ENCODE assay signal across 1 cellular context in the genomic region with DNA sequence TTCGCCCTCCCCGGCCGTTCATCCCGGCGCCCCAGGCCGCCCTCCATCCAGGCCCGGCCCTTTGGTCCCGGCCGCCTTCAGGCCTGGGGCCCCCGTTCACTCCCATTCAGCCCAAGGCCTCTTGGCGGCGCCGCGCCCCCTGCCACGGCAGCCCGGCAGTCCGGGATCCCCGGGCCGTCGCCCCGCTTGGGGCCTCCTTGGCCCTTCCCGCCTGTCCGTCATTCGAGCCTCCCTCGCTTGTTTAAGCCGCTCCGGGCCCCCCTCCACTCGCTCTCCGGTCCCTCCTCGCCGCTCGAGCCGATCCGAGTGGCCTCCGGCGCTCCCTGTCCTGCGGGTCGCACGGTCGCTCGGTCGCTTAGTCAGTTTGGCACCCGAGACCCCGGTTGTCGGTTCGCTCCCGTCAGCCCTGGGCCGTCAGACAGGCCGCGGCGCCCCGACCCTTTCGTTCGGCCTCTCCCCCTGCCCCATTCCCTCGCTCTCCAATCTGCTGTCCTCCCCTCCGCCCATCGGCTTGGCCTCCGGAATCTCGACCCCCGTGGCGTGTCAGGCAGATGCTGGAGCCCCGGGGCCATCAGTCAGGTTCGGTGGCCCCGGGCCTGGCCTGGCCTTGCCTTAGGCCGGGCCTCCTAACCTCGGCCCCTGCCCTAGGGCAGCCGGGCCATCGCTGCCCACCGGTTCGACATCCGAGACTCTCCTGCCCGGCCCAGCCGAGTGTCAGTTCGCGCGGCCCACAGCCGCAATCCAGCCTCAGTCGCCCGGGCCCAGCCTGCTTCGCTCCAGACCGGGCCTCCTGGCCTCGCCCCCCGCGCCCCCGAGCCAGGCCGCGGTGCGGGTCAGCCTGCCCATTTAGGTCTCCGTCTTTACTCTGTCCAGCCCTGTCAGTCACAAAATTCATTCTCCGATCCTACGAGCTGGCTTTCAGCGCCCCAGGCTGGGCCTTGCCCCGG.
TF ChIP-seq lines count a peak whose summit lies in the region.

No MANE protein-coding gene starts in this region.

TF ChIP-seq in HepG2, 621 proteins besides CTCF, POLR2A, EP300 and RAD21 (continued from another document and continues in another):
- TF ChIP-seq, protein P1, sequence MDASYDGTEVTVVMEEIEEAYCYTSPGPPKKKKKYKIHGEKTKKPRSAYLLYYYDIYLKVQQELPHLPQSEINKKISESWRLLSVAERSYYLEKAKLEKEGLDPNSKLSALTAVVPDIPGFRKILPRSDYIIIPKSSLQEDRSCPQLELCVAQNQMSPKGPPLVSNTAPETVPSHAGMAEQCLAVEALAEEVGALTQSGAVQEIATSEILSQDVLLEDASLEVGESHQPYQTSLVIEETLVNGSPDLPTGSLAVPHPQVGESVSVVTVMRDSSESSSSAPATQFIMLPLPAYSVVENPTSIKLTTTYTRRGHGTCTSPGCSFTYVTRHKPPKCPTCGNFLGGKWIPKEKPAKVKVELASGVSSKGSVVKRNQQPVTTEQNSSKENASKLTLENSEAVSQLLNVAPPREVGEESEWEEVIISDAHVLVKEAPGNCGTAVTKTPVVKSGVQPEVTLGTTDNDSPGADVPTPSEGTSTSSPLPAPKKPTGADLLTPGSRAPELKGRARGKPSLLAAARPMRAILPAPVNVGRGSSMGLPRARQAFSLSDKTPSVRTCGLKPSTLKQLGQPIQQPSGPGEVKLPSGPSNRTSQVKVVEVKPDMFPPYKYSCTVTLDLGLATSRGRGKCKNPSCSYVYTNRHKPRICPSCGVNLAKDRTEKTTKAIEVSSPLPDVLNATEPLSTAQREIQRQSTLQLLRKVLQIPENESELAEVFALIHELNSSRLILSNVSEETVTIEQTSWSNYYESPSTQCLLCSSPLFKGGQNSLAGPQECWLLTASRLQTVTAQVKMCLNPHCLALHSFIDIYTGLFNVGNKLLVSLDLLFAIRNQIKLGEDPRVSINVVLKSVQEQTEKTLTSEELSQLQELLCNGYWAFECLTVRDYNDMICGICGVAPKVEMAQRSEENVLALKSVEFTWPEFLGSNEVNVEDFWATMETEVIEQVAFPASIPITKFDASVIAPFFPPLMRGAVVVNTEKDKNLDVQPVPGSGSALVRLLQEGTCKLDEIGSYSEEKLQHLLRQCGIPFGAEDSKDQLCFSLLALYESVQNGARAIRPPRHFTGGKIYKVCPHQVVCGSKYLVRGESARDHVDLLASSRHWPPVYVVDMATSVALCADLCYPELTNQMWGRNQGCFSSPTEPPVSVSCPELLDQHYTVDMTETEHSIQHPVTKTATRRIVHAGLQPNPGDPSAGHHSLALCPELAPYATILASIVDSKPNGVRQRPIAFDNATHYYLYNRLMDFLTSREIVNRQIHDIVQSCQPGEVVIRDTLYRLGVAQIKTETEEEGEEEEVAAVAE (CRISPR knock-in tag; IDR thresholded peaks at IDR 0.05; ENCODE audit: borderline replicate concordance), result no peak
- no peak; the same call in 1 of the 2 replicates for TF ChIP-seq IRX3 (CRISPR knock-in tag; IDR thresholded peaks at IDR 0.05; ENCODE audit: borderline replicate concordance, low read depth)
- TF ChIP-seq ZKSCAN8 (CRISPR knock-in tag; IDR thresholded peaks at IDR 0.05; ENCODE audit: borderline replicate concordance), result no peak
- TF ChIP-seq, protein P2, sequence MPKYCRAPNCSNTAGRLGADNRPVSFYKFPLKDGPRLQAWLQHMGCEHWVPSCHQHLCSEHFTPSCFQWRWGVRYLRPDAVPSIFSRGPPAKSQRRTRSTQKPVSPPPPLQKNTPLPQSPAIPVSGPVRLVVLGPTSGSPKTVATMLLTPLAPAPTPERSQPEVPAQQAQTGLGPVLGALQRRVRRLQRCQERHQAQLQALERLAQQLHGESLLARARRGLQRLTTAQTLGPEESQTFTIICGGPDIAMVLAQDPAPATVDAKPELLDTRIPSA (CRISPR knock-in tag; IDR thresholded peaks at IDR 0.05; ENCODE audit: borderline replicate concordance), result no peak; the same call in 1 of the 2 replicates
- TF ChIP-seq, protein P3, sequence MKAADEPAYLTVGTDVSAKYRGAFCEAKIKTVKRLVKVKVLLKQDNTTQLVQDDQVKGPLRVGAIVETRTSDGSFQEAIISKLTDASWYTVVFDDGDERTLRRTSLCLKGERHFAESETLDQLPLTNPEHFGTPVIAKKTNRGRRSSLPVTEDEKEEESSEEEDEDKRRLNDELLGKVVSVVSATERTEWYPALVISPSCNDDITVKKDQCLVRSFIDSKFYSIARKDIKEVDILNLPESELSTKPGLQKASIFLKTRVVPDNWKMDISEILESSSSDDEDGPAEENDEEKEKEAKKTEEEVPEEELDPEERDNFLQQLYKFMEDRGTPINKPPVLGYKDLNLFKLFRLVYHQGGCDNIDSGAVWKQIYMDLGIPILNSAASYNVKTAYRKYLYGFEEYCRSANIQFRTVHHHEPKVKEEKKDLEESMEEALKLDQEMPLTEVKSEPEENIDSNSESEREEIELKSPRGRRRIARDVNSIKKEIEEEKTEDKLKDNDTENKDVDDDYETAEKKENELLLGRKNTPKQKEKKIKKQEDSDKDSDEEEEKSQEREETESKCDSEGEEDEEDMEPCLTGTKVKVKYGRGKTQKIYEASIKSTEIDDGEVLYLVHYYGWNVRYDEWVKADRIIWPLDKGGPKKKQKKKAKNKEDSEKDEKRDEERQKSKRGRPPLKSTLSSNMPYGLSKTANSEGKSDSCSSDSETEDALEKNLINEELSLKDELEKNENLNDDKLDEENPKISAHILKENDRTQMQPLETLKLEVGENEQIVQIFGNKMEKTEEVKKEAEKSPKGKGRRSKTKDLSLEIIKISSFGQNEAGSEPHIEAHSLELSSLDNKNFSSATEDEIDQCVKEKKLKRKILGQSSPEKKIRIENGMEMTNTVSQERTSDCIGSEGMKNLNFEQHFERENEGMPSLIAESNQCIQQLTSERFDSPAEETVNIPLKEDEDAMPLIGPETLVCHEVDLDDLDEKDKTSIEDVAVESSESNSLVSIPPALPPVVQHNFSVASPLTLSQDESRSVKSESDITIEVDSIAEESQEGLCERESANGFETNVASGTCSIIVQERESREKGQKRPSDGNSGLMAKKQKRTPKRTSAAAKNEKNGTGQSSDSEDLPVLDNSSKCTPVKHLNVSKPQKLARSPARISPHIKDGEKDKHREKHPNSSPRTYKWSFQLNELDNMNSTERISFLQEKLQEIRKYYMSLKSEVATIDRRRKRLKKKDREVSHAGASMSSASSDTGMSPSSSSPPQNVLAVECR (CRISPR knock-in tag; IDR thresholded peaks at IDR 0.05; ENCODE audit: borderline replicate concordance), result peak; percentile 57
- TF ChIP-seq ZNF605 (CRISPR knock-in tag; IDR thresholded peaks at IDR 0.05), result peak; percentile 3; the same call in 1 of the 2 replicates
- TF ChIP-seq ADNP (CRISPR knock-in tag; IDR thresholded peaks at IDR 0.05), result no peak
- no peak for TF ChIP-seq ZNF780A (CRISPR knock-in tag; IDR thresholded peaks at IDR 0.05)
- TF ChIP-seq ZKSCAN1 (IDR thresholded peaks at IDR 0.05; ENCODE audit: low read length), result no peak
- peak; percentile 59 for TF ChIP-seq YEATS4 (CRISPR knock-in tag; IDR thresholded peaks at IDR 0.05; ENCODE audit: borderline replicate concordance)
- peak; percentile 27; the same call in 1 of the 2 replicates for TF ChIP-seq ZNF546 (CRISPR knock-in tag; conservative IDR thresholded peaks at IDR 0.05)
- no peak for TF ChIP-seq MIER2 (CRISPR knock-in tag; IDR thresholded peaks at IDR 0.05)
- TF ChIP-seq RAD51 (IDR thresholded peaks at IDR 0.05; ENCODE audit: borderline replicate concordance), result no peak
- peak; percentile 92 for TF ChIP-seq PHF8 (CRISPR knock-in tag; IDR thresholded peaks at IDR 0.05)
- no peak; the same call in 1 of the 2 replicates for TF ChIP-seq ZMYM4 (CRISPR knock-in tag; IDR thresholded peaks at IDR 0.05)
- TF ChIP-seq, protein P4, sequence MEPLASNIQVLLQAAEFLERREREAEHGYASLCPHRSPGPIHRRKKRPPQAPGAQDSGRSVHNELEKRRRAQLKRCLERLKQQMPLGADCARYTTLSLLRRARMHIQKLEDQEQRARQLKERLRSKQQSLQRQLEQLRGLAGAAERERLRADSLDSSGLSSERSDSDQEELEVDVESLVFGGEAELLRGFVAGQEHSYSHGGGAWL (CRISPR knock-in tag; IDR thresholded peaks at IDR 0.05), result peak; percentile 29; the same call in 1 of the 2 replicates
- TF ChIP-seq ZBTB7B (CRISPR knock-in tag; IDR thresholded peaks at IDR 0.05), result peak; percentile 61
- TF ChIP-seq, protein P5, sequence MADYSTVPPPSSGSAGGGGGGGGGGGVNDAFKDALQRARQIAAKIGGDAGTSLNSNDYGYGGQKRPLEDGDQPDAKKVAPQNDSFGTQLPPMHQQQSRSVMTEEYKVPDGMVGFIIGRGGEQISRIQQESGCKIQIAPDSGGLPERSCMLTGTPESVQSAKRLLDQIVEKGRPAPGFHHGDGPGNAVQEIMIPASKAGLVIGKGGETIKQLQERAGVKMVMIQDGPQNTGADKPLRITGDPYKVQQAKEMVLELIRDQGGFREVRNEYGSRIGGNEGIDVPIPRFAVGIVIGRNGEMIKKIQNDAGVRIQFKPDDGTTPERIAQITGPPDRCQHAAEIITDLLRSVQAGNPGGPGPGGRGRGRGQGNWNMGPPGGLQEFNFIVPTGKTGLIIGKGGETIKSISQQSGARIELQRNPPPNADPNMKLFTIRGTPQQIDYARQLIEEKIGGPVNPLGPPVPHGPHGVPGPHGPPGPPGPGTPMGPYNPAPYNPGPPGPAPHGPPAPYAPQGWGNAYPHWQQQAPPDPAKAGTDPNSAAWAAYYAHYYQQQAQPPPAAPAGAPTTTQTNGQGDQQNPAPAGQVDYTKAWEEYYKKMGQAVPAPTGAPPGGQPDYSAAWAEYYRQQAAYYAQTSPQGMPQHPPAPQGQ (CRISPR knock-in tag; IDR thresholded peaks at IDR 0.05; ENCODE audit: borderline replicate concordance), result no peak
- no peak for TF ChIP-seq ZNF337 (CRISPR knock-in tag; IDR thresholded peaks at IDR 0.05; ENCODE audit: borderline replicate concordance, low read depth)
- peak; percentile 77 for TF ChIP-seq BRD4 (CRISPR knock-in tag; IDR thresholded peaks at IDR 0.05)
- no peak for TF ChIP-seq ZNF510 (CRISPR knock-in tag; IDR thresholded peaks at IDR 0.05; ENCODE audit: low read depth)
- no peak for TF ChIP-seq ZNF629 (CRISPR knock-in tag; conservative IDR thresholded peaks at IDR 0.05)
- 0 out of 2 replicates have a peak, but pooled peaks have one; percentile 29 for TF ChIP-seq ZNF224 (CRISPR knock-in tag; IDR thresholded peaks at IDR 0.05)
- no peak for TF ChIP-seq ZNF781 (CRISPR knock-in tag; IDR thresholded peaks at IDR 0.05; ENCODE audit: borderline replicate concordance, not compliant biosample characterization)
- peak; percentile 24; the same call in 1 of the 2 replicates for TF ChIP-seq SALL1 (CRISPR knock-in tag; IDR thresholded peaks at IDR 0.05)
- TF ChIP-seq GABPA (IDR thresholded peaks at IDR 0.05; ENCODE audit: low read depth, low read length), result no peak
- TF ChIP-seq GABPA (CRISPR knock-in tag; IDR thresholded peaks at IDR 0.05; ENCODE audit: low read depth), result no peak
- no peak for TF ChIP-seq PPARG (CRISPR knock-in tag; conservative IDR thresholded peaks at IDR 0.05)
- peak; percentile 54 for TF ChIP-seq SAP130 (CRISPR knock-in tag; IDR thresholded peaks at IDR 0.05; ENCODE audit: low read depth)
- TF ChIP-seq ZNF772 (CRISPR knock-in tag; IDR thresholded peaks at IDR 0.05), result peak; percentile 37; the same call in 1 of the 2 replicates
- TF ChIP-seq, protein P6, sequence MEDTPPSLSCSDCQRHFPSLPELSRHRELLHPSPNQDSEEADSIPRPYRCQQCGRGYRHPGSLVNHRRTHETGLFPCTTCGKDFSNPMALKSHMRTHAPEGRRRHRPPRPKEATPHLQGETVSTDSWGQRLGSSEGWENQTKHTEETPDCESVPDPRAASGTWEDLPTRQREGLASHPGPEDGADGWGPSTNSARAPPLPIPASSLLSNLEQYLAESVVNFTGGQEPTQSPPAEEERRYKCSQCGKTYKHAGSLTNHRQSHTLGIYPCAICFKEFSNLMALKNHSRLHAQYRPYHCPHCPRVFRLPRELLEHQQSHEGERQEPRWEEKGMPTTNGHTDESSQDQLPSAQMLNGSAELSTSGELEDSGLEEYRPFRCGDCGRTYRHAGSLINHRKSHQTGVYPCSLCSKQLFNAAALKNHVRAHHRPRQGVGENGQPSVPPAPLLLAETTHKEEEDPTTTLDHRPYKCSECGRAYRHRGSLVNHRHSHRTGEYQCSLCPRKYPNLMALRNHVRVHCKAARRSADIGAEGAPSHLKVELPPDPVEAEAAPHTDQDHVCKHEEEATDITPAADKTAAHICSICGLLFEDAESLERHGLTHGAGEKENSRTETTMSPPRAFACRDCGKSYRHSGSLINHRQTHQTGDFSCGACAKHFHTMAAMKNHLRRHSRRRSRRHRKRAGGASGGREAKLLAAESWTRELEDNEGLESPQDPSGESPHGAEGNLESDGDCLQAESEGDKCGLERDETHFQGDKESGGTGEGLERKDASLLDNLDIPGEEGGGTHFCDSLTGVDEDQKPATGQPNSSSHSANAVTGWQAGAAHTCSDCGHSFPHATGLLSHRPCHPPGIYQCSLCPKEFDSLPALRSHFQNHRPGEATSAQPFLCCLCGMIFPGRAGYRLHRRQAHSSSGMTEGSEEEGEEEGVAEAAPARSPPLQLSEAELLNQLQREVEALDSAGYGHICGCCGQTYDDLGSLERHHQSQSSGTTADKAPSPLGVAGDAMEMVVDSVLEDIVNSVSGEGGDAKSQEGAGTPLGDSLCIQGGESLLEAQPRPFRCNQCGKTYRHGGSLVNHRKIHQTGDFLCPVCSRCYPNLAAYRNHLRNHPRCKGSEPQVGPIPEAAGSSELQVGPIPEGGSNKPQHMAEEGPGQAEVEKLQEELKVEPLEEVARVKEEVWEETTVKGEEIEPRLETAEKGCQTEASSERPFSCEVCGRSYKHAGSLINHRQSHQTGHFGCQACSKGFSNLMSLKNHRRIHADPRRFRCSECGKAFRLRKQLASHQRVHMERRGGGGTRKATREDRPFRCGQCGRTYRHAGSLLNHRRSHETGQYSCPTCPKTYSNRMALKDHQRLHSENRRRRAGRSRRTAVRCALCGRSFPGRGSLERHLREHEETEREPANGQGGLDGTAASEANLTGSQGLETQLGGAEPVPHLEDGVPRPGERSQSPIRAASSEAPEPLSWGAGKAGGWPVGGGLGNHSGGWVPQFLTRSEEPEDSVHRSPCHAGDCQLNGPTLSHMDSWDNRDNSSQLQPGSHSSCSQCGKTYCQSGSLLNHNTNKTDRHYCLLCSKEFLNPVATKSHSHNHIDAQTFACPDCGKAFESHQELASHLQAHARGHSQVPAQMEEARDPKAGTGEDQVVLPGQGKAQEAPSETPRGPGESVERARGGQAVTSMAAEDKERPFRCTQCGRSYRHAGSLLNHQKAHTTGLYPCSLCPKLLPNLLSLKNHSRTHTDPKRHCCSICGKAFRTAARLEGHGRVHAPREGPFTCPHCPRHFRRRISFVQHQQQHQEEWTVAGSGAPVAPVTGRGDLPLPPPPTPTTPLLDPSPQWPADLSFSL (CRISPR knock-in tag; IDR thresholded peaks at IDR 0.05), result no peak
- TF ChIP-seq ZNF782 (CRISPR knock-in tag; IDR thresholded peaks at IDR 0.05; ENCODE audit: borderline replicate concordance), result no peak
- TF ChIP-seq, protein P7, sequence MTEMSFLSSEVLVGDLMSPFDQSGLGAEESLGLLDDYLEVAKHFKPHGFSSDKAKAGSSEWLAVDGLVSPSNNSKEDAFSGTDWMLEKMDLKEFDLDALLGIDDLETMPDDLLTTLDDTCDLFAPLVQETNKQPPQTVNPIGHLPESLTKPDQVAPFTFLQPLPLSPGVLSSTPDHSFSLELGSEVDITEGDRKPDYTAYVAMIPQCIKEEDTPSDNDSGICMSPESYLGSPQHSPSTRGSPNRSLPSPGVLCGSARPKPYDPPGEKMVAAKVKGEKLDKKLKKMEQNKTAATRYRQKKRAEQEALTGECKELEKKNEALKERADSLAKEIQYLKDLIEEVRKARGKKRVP (CRISPR knock-in tag; IDR thresholded peaks at IDR 0.05), result no peak
- peak; percentile 69; the same call in 1 of the 2 replicates for TF ChIP-seq KLF15 (CRISPR knock-in tag; IDR thresholded peaks at IDR 0.05; ENCODE audit: borderline replicate concordance)
- TF ChIP-seq ESRRA (CRISPR knock-in tag; IDR thresholded peaks at IDR 0.05; ENCODE audit: low read depth), result no peak
- 0 out of 2 replicates have a peak, but pooled peaks have one; percentile 5 for TF ChIP-seq SP5 (CRISPR knock-in tag; IDR thresholded peaks at IDR 0.05; ENCODE audit: borderline replicate concordance, low read depth)
- TF ChIP-seq ATF7-NPFF (CRISPR knock-in tag; IDR thresholded peaks at IDR 0.05; ENCODE audit: low read depth), result peak; percentile 13; the same call in 1 of the 2 replicates
- TF ChIP-seq FOXA1 (IDR thresholded peaks at IDR 0.05), result no peak
- no peak for TF ChIP-seq FOXA1 (CRISPR knock-in tag; IDR thresholded peaks at IDR 0.05)
